Comparison of ENCODE assay signal across 8 cellular contexts in genomic region chr7:38451840-38452239, GRCh38.
A peak's percentile ranks its signal among the peaks of the same experiment; 100 is the strongest.
DNase-seq lines count a peak whose midpoint lies in the region; ATAC-seq, FAIRE-seq and TF ChIP-seq lines count a peak whose summit lies in the region.

No MANE protein-coding gene starts in this region.

- H3K9ac ChIP-seq in K562 (ENCODE audit: insufficient read depth in 1 of 2, low read depth in 2 of 2, low read length in 2 of 2) (no peak overlapping the region), HepG2 (ENCODE audit: insufficient read depth, low read depth, low read length) (no peak overlapping the region)

- no peak overlapping the region for H3K27ac ChIP-seq in K562 (ENCODE audit: extremely low read depth, low read depth, low read length)
- H3K27ac ChIP-seq in HepG2 (ENCODE audit: extremely low read length, insufficient read depth, low read length) = no peak overlapping the region

- H3K4me1 ChIP-seq in K562 (replicated peaks in 1 of 2; ENCODE audit: control insufficient read depth in 2 of 2, insufficient read depth in 2 of 2, low read length in 2 of 2) = no peaks in the 10 kb centered on the region
- no peaks in the 10 kb centered on the region for H3K4me1 ChIP-seq in HepG2 (ENCODE audit: insufficient read depth, low read length)

- H3K36me3 ChIP-seq in K562 (ENCODE audit: control insufficient read depth, insufficient read depth, low read length) (no peaks in the 10 kb centered on the region), HepG2 (replicated peaks in 1 of 2; ENCODE audit: control insufficient read depth in 1 of 2, insufficient read depth in 2 of 2, low read length in 2 of 2) (no peaks in the 10 kb centered on the region)

- FAIRE-seq in K562 (lab: Jason Lieb, UNC) = peak; percentile 65
- FAIRE-seq in HepG2 (lab: Jason Lieb, UNC) = no peak

- H3K9me3 ChIP-seq in K562 (replicated peaks; ENCODE audit: control insufficient read depth, insufficient read depth, low read depth, low read length) (no peaks in the 10 kb centered on the region), HepG2 (ENCODE audit: low read length) (no peaks in the 10 kb centered on the region)

- H3K4me3 ChIP-seq in K562 (no peak overlapping the region), HepG2 (replicated peaks in 1 of 3; ENCODE audit: insufficient read depth in 1 of 3, low read depth in 2 of 3, low read length in 3 of 3) (no peak overlapping the region)

- H3K9me1 ChIP-seq in K562 (ENCODE audit: control insufficient read depth, insufficient read depth, low read length) = no peaks in the 10 kb centered on the region

- TF ChIP-seq CTCF in K562 (IDR thresholded peaks at IDR 0.05 in 2 of 3, conservative IDR thresholded peaks at IDR 0.05 in 1 of 3; ENCODE audit: insufficient read depth in 2 of 3, low read depth in 1 of 3, low read length in 3 of 3) (peak in 1 of 3 experiments; percentile 41; a peak in 2 of 6 replicates), HepG2 (CRISPR knock-in tag; IDR thresholded peaks at IDR 0.05) (0 out of 2 replicates have a peak, but pooled peaks have one; percentile 22)

- H3K27me3 ChIP-seq in K562 (ENCODE audit: control insufficient read depth in 2 of 2, insufficient read depth in 2 of 2, low read length in 2 of 2) = peaks cover 0 to 7% of the 10 kb centered on the region in 2 experiments; a peak in 1 of 5 replicates
- H3K27me3 ChIP-seq in HepG2 (ENCODE audit: control insufficient read depth in 1 of 2, insufficient read depth in 2 of 2, low read length in 2 of 2) = no peaks in the 10 kb centered on the region; a peak in 1 of 5 replicates

- H3K4me2 ChIP-seq in K562 (ENCODE audit: insufficient read depth, low read length) (no peak overlapping the region), HepG2 (ENCODE audit: low read depth, low read length) (no peak overlapping the region)

- TF ChIP-seq EP300 in K562 (IDR thresholded peaks at IDR 0.05; ENCODE audit: low read length) (no peak), HepG2 (IDR thresholded peaks at IDR 0.05; ENCODE audit: low read depth in 2 of 2, low read length in 2 of 2) (no peak), HepG2 (CRISPR knock-in tag; IDR thresholded peaks at IDR 0.05; ENCODE audit: borderline replicate concordance) (no peak)

- intact Hi-C loops in K562 (cut with micrococcal nuclease) = no loop called here
- intact Hi-C loops in HepG2 (cut with micrococcal nuclease; ENCODE audit: unreplicated experiment) = no loop called here

- no peak overlapping the region for H2AFZ ChIP-seq in K562 (ENCODE audit: low read depth, low read length)
- no peak overlapping the region for H2AFZ ChIP-seq in HepG2 (ENCODE audit: low read length)

- peak in 1 of 2 experiments; percentile 39; a peak in 2 of 4 replicates for TF ChIP-seq RAD21 in K562 (CRISPR knock-in tag; conservative IDR thresholded peaks at IDR 0.05 in 1 of 2, IDR thresholded peaks at IDR 0.05 in 1 of 2)
- no peak for TF ChIP-seq RAD21 in HepG2 (CRISPR knock-in tag; IDR thresholded peaks at IDR 0.05)

- ATAC-seq in K562 = peak; percentile 41; the same call in 1 of the 3 replicates
- no peak for ATAC-seq in HepG2
- ATAC-seq in HG03439 (IDR thresholded peaks at IDR 0.05; ENCODE audit: unreplicated experiment) = no peak
- no peak for ATAC-seq in HG02981 (IDR thresholded peaks at IDR 0.05; ENCODE audit: unreplicated experiment)

- in situ Hi-C loops in K562 (cut with MboI) = no loop called here
- in situ Hi-C loops in HepG2 (cut with HindIII; ENCODE audit: extremely low pct_ligation_motif_present, low pct_unique_long_range_greater_than_20kb) = no loop called here

- POLR2A ChIA-PET in K562 (lab: Yijun Ruan, JAX) (no interaction called here), HepG2 (lab: Yijun Ruan, JAX) (no interaction called here)

- H4K20me1 ChIP-seq in K562 (replicated peaks; ENCODE audit: control insufficient read depth, insufficient read depth, low read length) = no peaks in the 10 kb centered on the region
- no peaks in the 10 kb centered on the region for H4K20me1 ChIP-seq in HepG2 (ENCODE audit: insufficient read depth, low read length)

- H3K79me2 ChIP-seq in K562 (ENCODE audit: control insufficient read depth, insufficient read depth, low read length) (no peaks in the 10 kb centered on the region), HepG2 (ENCODE audit: insufficient read depth, low read length) (no peaks in the 10 kb centered on the region)

- BruUV-seq in K562 (replicated peaks; lab: Mats Ljungman, UMichigan) (no TSS peak), HepG2 (replicated peaks; lab: Mats Ljungman, UMichigan) (no TSS peak)

- CTCF ChIA-PET in K562 (lab: Yijun Ruan, JAX; ENCODE audit: low intra/inter-chr PET ratio) = interaction anchor here (0.6 kb wide), 1 partner anchor 50 kb away, joined by 3 read pairs; no protein-coding TSS in a partner anchor
- CTCF ChIA-PET in HepG2 (lab: Yijun Ruan, JAX; ENCODE audit: low intra/inter-chr PET ratio, low total read pairs) = no interaction called here

- 0% methylated on average over 2 of the region's 2 CpGs for WGBS in K562 (ENCODE audit: insufficient coverage, low coverage, missing lambda C conversion rate)
- 0% methylated on average over 2 of the region's 2 CpGs for WGBS in HepG2 (ENCODE audit: low lambda C conversion rate)

- TF ChIP-seq POLR2A in K562 (conservative IDR thresholded peaks at IDR 0.05) (no peak), HepG2 (IDR thresholded peaks at IDR 0.05; ENCODE audit: insufficient read depth in 1 of 2, low read depth in 2 of 2, low read length in 2 of 2) (no peak)

- DNase-seq in DMS53 (lab: John Stamatoyannopoulos, UW) (peak; percentile 70), M059J (ENCODE audit: low read depth) (peak; percentile 42), K562 (ENCODE audit: extremely low read depth in 1 of 4, low spot score in 3 of 4) (peak in 2 of 4 experiments; percentile 9 to 12), HepG2 (ENCODE audit: low spot score) (peak; percentile 1), NCI-H774 (lab: John Stamatoyannopoulos, UW) (no peak), activated gamma-delta T cell (lab: John Stamatoyannopoulos, UW) (no peak)

TF ChIP-seq in K562, 482 proteins besides CTCF, POLR2A, EP300 and RAD21 (continues in another document):
- TF ChIP-seq CLOCK (CRISPR knock-in tag; IDR thresholded peaks at IDR 0.05; ENCODE audit: borderline replicate concordance) = no peak

TF ChIP-seq in HepG2, 621 proteins besides CTCF, POLR2A, EP300 and RAD21:
- TF ChIP-seq ZSCAN30 (CRISPR knock-in tag; IDR thresholded peaks at IDR 0.05) (no peak), STAG1 (CRISPR knock-in tag; IDR thresholded peaks at IDR 0.05) (peak; percentile 20; the same call in 1 of the 2 replicates)

Comparison
In these comparisons a context has a peak if more than half of its experiments do, and no peak if none do; other contexts are left out.
1. DNase-seq: peak in DMS53 (single experiment), M059J (single experiment) and HepG2 (single experiment); none in NCI-H774 (single experiment) and activated gamma-delta T cell (single experiment).